In the genomic region with DNA sequence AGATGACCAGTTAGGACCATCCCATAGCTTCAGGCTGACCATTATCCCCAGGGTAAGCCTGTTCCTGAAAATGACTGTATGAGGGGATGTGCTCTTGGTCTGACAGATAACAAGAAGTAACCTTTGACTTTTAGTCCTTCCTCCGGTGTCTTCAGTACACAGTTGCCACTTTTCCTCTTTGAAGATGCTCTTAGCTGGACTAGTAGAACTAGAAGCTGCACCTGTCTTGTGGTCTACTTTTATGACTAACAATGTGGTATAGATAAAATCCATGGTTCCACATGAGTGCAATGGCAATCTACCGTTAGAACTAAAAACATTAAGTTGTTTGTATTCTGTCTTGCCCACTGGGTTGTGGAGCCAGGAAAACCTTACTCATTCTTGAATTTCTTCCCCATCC, we compare ENCODE assay signal across 12 cellular contexts. TPM values are rescaled to one million over a fixed set of nuclear protein-coding genes. Genes with fewer than 3 reads are reported as not detected.
A peak's percentile ranks its signal among the peaks of the same experiment; 100 is the strongest.
DNase-seq lines count a peak whose midpoint lies in the region; ATAC-seq and TF ChIP-seq lines count a peak whose summit lies in the region.
"Had no signal": no experiment of that assay in that cellular context is flagged by ENCODE, and none has a peak within 500 bp of the region (broad histone marks: within the 10 kb centered on the region; RNA-seq: fewer than 3 reads in every experiment).

No MANE protein-coding gene starts in this region.

- TF ChIP-seq POLR2A in ovary (IDR thresholded peaks at IDR 0.05) = no peak

- no peaks in the 10 kb centered on the region for H3K36me3 Mint-ChIP-seq in activated CD8-positive, alpha-beta T cell treated with anti-CD3 and anti-CD28 coated beads, Interleukin-2, amount 10 ng/mL, durations not matched to agents 7 days and 5 days (ENCODE audit: low read depth)
- H3K36me3 Mint-ChIP-seq: brain had no signal

- POLR2A ChIA-PET in activated CD8-positive, alpha-beta T cell treated with anti-CD3 and anti-CD28 coated beads, Interleukin-2, amount 10 ng/mL, durations not matched to agents 7 days and 5 days (lab: Charles Lee) = no interaction called here

- no peaks in the 10 kb centered on the region for H3K9me3 ChIP-seq in ovary
- H3K9me3 ChIP-seq: left lung, vagina had no signal

- H3K27me3 Mint-ChIP-seq in activated CD8-positive, alpha-beta T cell treated with anti-CD3 and anti-CD28 coated beads, Interleukin-2, amount 10 ng/mL, durations not matched to agents 7 days and 5 days (ENCODE audit: low read depth) = peaks cover 3% of the 10 kb centered on the region

- no peaks in the 10 kb centered on the region for H3K27me3 ChIP-seq in ovary
- H3K27me3 ChIP-seq: left lung, vagina had no signal

- H3K4me3 ChIP-seq in ovary = no peak overlapping the region
- H3K4me3 ChIP-seq: left lung, vagina had no signal

- peak; percentile 73 for ATAC-seq in GM18868 (IDR thresholded peaks at IDR 0.05; ENCODE audit: unreplicated experiment)
- ATAC-seq in HG03520 (IDR thresholded peaks at IDR 0.05; ENCODE audit: unreplicated experiment) = peak; percentile 52
- ATAC-seq in activated CD8-positive, alpha-beta T cell treated with anti-CD3 and anti-CD28 coated beads, Interleukin-2, amount 10 ng/mL, durations not matched to agents 7 days and 5 days = peak; percentile 44
- ATAC-seq: left lung had no signal

- intact Hi-C loops in ovary (cut with DNase I) = no loop called here

- 64 to 67% (median 65%) methylated on average over 2 of the region's 2 CpGs for WGBS in ovary, 3 donors

- TF ChIP-seq CTCF in ovary (IDR thresholded peaks at IDR 0.05) = no peak

- peaks cover 19% of the 10 kb centered on the region for H3K4me1 Mint-ChIP-seq in activated CD8-positive, alpha-beta T cell treated with anti-CD3 and anti-CD28 coated beads, Interleukin-2, amount 10 ng/mL, durations not matched to agents 7 days and 5 days (ENCODE audit: low read depth)

- H3K27ac Mint-ChIP-seq in activated CD8-positive, alpha-beta T cell treated with anti-CD3 and anti-CD28 coated beads, Interleukin-2, amount 10 ng/mL, durations not matched to agents 7 days and 5 days = no peak overlapping the region
- H3K27ac Mint-ChIP-seq: brain, H9 had no signal

- no peak overlapping the region for H3K27ac ChIP-seq in ovary
- H3K27ac ChIP-seq: left lung, vagina had no signal

- CTCF ChIA-PET in activated CD8-positive, alpha-beta T cell treated with anti-CD3 and anti-CD28 coated beads, Interleukin-2, amount 10 ng/mL, durations not matched to agents 7 days and 5 days (lab: Charles Lee) = no interaction called here

- DNase-seq in Caki2 (ENCODE audit: low read depth) = peak; percentile 51
- DNase-seq in activated CD8-positive, alpha-beta T cell treated with anti-CD3 and anti-CD28 coated beads, Interleukin-2, amount 10 ng/mL, durations not matched to agents 7 days and 5 days = no peak
- no peak for DNase-seq in stimulated activated naive CD4-positive, alpha-beta T cell (lab: John Stamatoyannopoulos, UW)
- no peak for DNase-seq in COLO668 (lab: John Stamatoyannopoulos, UW; ENCODE audit: unreplicated experiment)
- no peak for DNase-seq in ovary
- no peak for DNase-seq in NCI-H1417 treated with DMSO at 0.1 percent for 48 hours (lab: John Stamatoyannopoulos, UW)
- DNase-seq: H9, left lung had no signal

- H3K4me3 Mint-ChIP-seq in activated CD8-positive, alpha-beta T cell treated with anti-CD3 and anti-CD28 coated beads, Interleukin-2, amount 10 ng/mL, durations not matched to agents 7 days and 5 days = no peak overlapping the region
- H3K4me3 Mint-ChIP-seq: brain, H9 had no signal

- no peaks in the 10 kb centered on the region for H3K4me1 ChIP-seq in ovary (ENCODE audit: insufficient read depth)

- TF ChIP-seq EP300 in ovary (IDR thresholded peaks at IDR 0.05) = no peak

- no peaks in the 10 kb centered on the region for H3K36me3 ChIP-seq in ovary
- H3K36me3 ChIP-seq: left lung, vagina had no signal

- no peaks in the 10 kb centered on the region for H3K9me3 Mint-ChIP-seq in activated CD8-positive, alpha-beta T cell treated with anti-CD3 and anti-CD28 coated beads, Interleukin-2, amount 10 ng/mL, durations not matched to agents 7 days and 5 days (ENCODE audit: insufficient read depth)
- H3K9me3 Mint-ChIP-seq: H9 had no signal

- in situ Hi-C loops in Caki2 (cut with HindIII; ENCODE audit: low pct_unique_long_range_greater_than_20kb, low sequenced_read_pairs) = no loop called here

RNA-seq across cellular contexts. Expression of a gene that starts 5.9 kb away (rescaled TPM):
- total RNA-seq in Caki2 (2014; rRNA removed; shearing (Covaris generic); ENCODE audit: low replicate concordance) = not detected in 2 replicates
- under 1 TPM in 1 of 2 experiments, not detected in 1; 0.21 TPM for total RNA-seq in activated CD8-positive, alpha-beta T cell treated with anti-CD3 and anti-CD28 coated beads, Interleukin-2, amount 10 ng/mL, durations not matched to agents 7 days and 5 days
- total RNA-seq in ovary = 1 to 10 TPM in 5 of 7 donors, under 1 TPM in 2; 0.60 to 4.5 (median 1.5) TPM
- 1 to 10 TPM in 1 of 2 donors, under 1 TPM in 1; 0.57 to 4.4 TPM for polyA plus RNA-seq in ovary
